In genomic region chr9:16413509-16414016, GRCh38 we compare ENCODE assay signal across 1 cellular context.
TF ChIP-seq lines count a peak whose summit lies in the region.

No MANE protein-coding gene starts in this region.

TF ChIP-seq in HepG2, 621 proteins besides CTCF, POLR2A, EP300 and RAD21 (continued from another document and continues in another):
- TF ChIP-seq, protein P1, sequence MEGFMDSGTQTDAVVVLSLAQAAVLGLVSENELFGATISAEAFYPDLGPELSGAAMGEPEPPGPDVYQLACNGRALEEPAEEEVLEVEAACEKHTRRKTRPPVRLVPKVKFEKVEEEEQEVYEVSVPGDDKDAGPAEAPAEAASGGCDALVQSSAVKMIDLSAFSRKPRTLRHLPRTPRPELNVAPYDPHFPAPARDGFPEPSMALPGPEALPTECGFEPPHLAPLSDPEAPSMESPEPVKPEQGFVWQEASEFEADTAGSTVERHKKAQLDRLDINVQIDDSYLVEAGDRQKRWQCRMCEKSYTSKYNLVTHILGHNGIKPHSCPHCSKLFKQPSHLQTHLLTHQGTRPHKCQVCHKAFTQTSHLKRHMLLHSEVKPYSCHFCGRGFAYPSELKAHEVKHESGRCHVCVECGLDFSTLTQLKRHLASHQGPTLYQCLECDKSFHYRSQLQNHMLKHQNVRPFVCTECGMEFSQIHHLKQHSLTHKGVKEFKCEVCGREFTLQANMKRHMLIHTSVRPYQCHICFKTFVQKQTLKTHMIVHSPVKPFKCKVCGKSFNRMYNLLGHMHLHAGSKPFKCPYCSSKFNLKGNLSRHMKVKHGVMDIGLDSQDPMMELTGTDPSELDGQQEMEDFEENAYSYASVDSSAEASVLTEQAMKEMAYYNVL (CRISPR knock-in tag; IDR thresholded peaks at IDR 0.05; ENCODE audit: borderline replicate concordance) = peak; percentile 67; the same call in 1 of the 2 replicates
- TF ChIP-seq ZC3H13 (CRISPR knock-in tag; IDR thresholded peaks at IDR 0.05) (no peak), MXI1 (IDR thresholded peaks at IDR 0.05; ENCODE audit: borderline replicate concordance, low read depth, low read length) (peak; percentile 10; the same call in 1 of the 3 replicates), DRAP1 (CRISPR knock-in tag; IDR thresholded peaks at IDR 0.05) (peak; percentile 10; the same call in 1 of the 2 replicates), ZNF317 (CRISPR knock-in tag; IDR thresholded peaks at IDR 0.05) (0 out of 2 replicates have a peak, but pooled peaks have one; percentile 28), SALL1 (CRISPR knock-in tag; IDR thresholded peaks at IDR 0.05) (peak; percentile 37; the same call in 1 of the 2 replicates), HDAC2 (CRISPR knock-in tag; IDR thresholded peaks at IDR 0.05) (peak; percentile 84), ELF3 (CRISPR knock-in tag; IDR thresholded peaks at IDR 0.05) (peak; percentile 93), ARID3A (IDR thresholded peaks at IDR 0.05; ENCODE audit: low read depth, low read length) (0 out of 2 replicates have a peak, but pooled peaks have one; percentile 31), ZNF574 (CRISPR knock-in tag; IDR thresholded peaks at IDR 0.05) (peak; percentile 33; the same call in 1 of the 2 replicates), ZNF12 (CRISPR knock-in tag; IDR thresholded peaks at IDR 0.05) (peak; percentile 78), ZNF331 (CRISPR knock-in tag; IDR thresholded peaks at IDR 0.05) (peak; percentile 37; the same call in 1 of the 2 replicates), KLF16 (CRISPR knock-in tag; IDR thresholded peaks at IDR 0.05) (peak in 1 of 2 experiments; percentile 54; a peak in 1 of 4 replicates), ZNF788 (CRISPR knock-in tag; IDR thresholded peaks at IDR 0.05; ENCODE audit: borderline replicate concordance) (0 out of 2 replicates have a peak, but pooled peaks have one; percentile 23), NCOA1 (CRISPR knock-in tag; IDR thresholded peaks at IDR 0.05) (no peak), CBX2 (IDR thresholded peaks at IDR 0.05; ENCODE audit: low read depth, low read length) (no peak), CBX2 (CRISPR knock-in tag; IDR thresholded peaks at IDR 0.05; ENCODE audit: low read depth) (peak; percentile 83; the same call in 1 of the 2 replicates), ZNF281 (CRISPR knock-in tag; IDR thresholded peaks at IDR 0.05; ENCODE audit: borderline replicate concordance) (peak; percentile 36; the same call in 1 of the 2 replicates), ZNF292 (CRISPR knock-in tag; IDR thresholded peaks at IDR 0.05; ENCODE audit: borderline replicate concordance, low read depth) (0 out of 2 replicates have a peak, but pooled peaks have one; percentile 20), SAP130 (CRISPR knock-in tag; IDR thresholded peaks at IDR 0.05; ENCODE audit: low read depth) (peak; percentile 69), NR2F6 (IDR thresholded peaks at IDR 0.05) (peak; percentile 87), NR2F6 (CRISPR knock-in tag; IDR thresholded peaks at IDR 0.05) (peak; percentile 90), ZNF660 (CRISPR knock-in tag; IDR thresholded peaks at IDR 0.05; ENCODE audit: borderline replicate concordance, low read depth) (no peak), ZNF746 (CRISPR knock-in tag; IDR thresholded peaks at IDR 0.05) (no peak), PAXIP1 (CRISPR knock-in tag; conservative IDR thresholded peaks at IDR 0.05) (peak; percentile 62), TRIM24 (CRISPR knock-in tag; IDR thresholded peaks at IDR 0.05) (peak; percentile 85; the same call in 1 of the 2 replicates), ZBTB21 (CRISPR knock-in tag; IDR thresholded peaks at IDR 0.05) (peak; percentile 70), NR2F1 (CRISPR knock-in tag; IDR thresholded peaks at IDR 0.05) (peak; percentile 51 to 88; a peak in 3 of 4 replicates), PLRG1 (conservative IDR thresholded peaks at IDR 0.05) (no peak), ZNF503 (CRISPR knock-in tag; IDR thresholded peaks at IDR 0.05) (peak; percentile 60; the same call in 1 of the 2 replicates), BHLHE40 (IDR thresholded peaks at IDR 0.05; ENCODE audit: low read length) (peak; percentile 39; the same call in 1 of the 2 replicates), PPARG (CRISPR knock-in tag; conservative IDR thresholded peaks at IDR 0.05) (peak; percentile 66), MNT (IDR thresholded peaks at IDR 0.05) (peak; percentile 28; the same call in 1 of the 2 replicates), ZNF644 (CRISPR knock-in tag; IDR thresholded peaks at IDR 0.05; ENCODE audit: low read depth) (peak; percentile 29; the same call in 1 of the 2 replicates), RXRB (CRISPR knock-in tag; IDR thresholded peaks at IDR 0.05; ENCODE audit: borderline replicate concordance) (peak; percentile 71), ARNTL (CRISPR knock-in tag; IDR thresholded peaks at IDR 0.05) (peak; percentile 62; the same call in 1 of the 2 replicates), THAP11 (CRISPR knock-in tag; IDR thresholded peaks at IDR 0.05) (peak; percentile 51), GATAD1 (CRISPR knock-in tag; IDR thresholded peaks at IDR 0.05) (no peak), ZNF24 (IDR thresholded peaks at IDR 0.05) (0 out of 2 replicates have a peak, but pooled peaks have one; percentile 19)
- TF ChIP-seq, protein P2, sequence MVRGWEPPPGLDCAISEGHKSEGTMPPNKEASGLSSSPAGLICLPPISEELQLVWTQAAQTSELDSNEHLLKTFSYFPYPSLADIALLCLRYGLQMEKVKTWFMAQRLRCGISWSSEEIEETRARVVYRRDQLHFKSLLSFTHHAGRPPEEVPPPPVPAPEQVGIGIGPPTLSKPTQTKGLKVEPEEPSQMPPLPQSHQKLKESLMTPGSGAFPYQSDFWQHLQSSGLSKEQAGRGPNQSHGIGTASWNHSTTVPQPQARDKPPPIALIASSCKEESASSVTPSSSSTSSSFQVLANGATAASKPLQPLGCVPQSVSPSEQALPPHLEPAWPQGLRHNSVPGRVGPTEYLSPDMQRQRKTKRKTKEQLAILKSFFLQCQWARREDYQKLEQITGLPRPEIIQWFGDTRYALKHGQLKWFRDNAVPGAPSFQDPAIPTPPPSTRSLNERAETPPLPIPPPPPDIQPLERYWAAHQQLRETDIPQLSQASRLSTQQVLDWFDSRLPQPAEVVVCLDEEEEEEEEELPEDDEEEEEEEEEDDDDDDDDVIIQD (CRISPR knock-in tag; IDR thresholded peaks at IDR 0.05; ENCODE audit: low read depth) = peak; percentile 89
- TF ChIP-seq, protein P3, sequence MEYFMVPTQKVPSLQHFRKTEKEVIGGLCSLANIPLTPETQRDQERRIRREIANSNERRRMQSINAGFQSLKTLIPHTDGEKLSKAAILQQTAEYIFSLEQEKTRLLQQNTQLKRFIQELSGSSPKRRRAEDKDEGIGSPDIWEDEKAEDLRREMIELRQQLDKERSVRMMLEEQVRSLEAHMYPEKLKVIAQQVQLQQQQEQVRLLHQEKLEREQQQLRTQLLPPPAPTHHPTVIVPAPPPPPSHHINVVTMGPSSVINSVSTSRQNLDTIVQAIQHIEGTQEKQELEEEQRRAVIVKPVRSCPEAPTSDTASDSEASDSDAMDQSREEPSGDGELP (IDR thresholded peaks at IDR 0.05; ENCODE audit: borderline replicate concordance, low read depth) = peak; percentile 84; the same call in 1 of the 2 replicates
